9 cellular contexts compared by ENCODE assay signal in the genomic region with DNA sequence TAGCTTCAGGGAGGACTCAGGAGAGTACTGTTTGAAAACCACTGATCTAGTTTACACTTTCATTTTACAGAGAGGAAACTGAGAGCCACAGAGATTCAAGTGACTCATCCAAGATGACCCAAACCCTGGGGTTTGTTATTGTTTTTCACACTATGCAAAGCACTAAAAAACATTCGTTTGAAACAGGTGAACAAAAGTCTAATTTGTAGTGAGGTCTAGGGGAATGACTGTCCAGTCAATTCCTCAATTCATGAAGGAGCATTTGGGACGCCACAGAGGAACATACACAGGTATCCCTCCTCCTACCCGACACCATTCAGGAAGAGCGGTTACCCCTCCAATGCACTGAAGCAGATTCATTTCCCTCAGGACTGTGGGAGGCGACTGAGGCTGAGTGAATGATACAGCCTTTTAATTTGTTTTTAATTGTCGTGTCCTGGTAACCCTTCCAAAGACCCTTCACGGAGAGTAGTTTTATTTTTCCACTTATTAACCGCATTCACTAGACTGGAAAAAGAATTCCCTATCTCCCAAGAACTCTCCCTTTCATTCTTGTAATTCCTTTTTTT. TPM values are rescaled to one million over a fixed set of nuclear protein-coding genes. Genes with fewer than 3 reads are reported as not detected.
DNase-seq lines count a peak whose midpoint lies in the region; ATAC-seq, FAIRE-seq and TF ChIP-seq lines count a peak whose summit lies in the region.
"Had no signal": no experiment of that assay in that cellular context is flagged by ENCODE, and none has a peak within 500 bp of the region (broad histone marks: within the 10 kb centered on the region; RNA-seq: fewer than 3 reads in every experiment).

No MANE protein-coding gene starts in this region.

- H3K4me2 ChIP-seq in H1 (ENCODE audit: insufficient read depth in 1 of 2, low read depth in 2 of 2, low read length in 2 of 2): peak overlapping the region; percentile 68 to 88; a peak in 3 of 4 replicates

- no peak overlapping the region for H3K9ac ChIP-seq in H1 (replicated peaks in 1 of 4; ENCODE audit: extremely low read depth in 1 of 4, low read depth in 3 of 4, low read length in 3 of 4)

- no peak for TF ChIP-seq RAD21 in H1 (IDR thresholded peaks at IDR 0.05 in 1 of 2, conservative IDR thresholded peaks at IDR 0.05 in 1 of 2; ENCODE audit: low read depth in 2 of 2, low read length in 2 of 2)

- H3K27ac ChIP-seq in H1 (ENCODE audit: low read depth, low read length): no peak overlapping the region
- H3K27ac ChIP-seq: HL-60 had no signal

- no peak for TF ChIP-seq POLR2A in H1 (IDR thresholded peaks at IDR 0.05; ENCODE audit: control extremely low read depth in 1 of 2, low read depth in 2 of 2, low read length in 2 of 2)

- no peak overlapping the region for H4K8ac ChIP-seq in H1 (ENCODE audit: extremely low read depth, insufficient read depth, low read length)

- peak; percentile 54 for DNase-seq in EL
- peak; percentile 12 for DNase-seq in HS-27A (ENCODE audit: low read depth)
- no peak for DNase-seq in H1 (ENCODE audit: low read depth in 1 of 2, low spot score in 2 of 2)
- DNase-seq in sciatic nerve (ENCODE audit: low spot score): no peak
- no peak for DNase-seq in superior temporal gyrus (ENCODE audit: extremely low spot score)
- DNase-seq in iPS-NIHi7 (ENCODE audit: extremely low spot score): no peak
- DNase-seq in activated T-cell treated with anti-CD3 and anti-CD28 coated beads, Interleukin-2, amount 50 U/mL, for 1 hour: no peak

- H3K14ac ChIP-seq in H1 (ENCODE audit: insufficient read length): no peak overlapping the region

- no peaks in the 10 kb centered on the region; a peak in 1 of 7 replicates for H3K27me3 ChIP-seq in H1 (replicated peaks in 1 of 4; ENCODE audit: control insufficient read depth in 3 of 4, extremely low read depth in 1 of 4, insufficient read depth in 3 of 4, low read length in 3 of 4)

- no peak overlapping the region for H2BK5ac ChIP-seq in H1 (ENCODE audit: low read depth, low read length)

- peaks cover 14% of the 10 kb centered on the region for H3K23me2 ChIP-seq in H1 (ENCODE audit: low read depth, low read length)

- H2AFZ ChIP-seq in H1 (ENCODE audit: low read length): peak overlapping the region; percentile 84; the same call in 1 of the 2 replicates

- no peak for TF ChIP-seq CTCF in H1 (IDR thresholded peaks at IDR 0.05; ENCODE audit: control extremely low read depth in 1 of 3, insufficient read depth in 1 of 3, low read depth in 1 of 3, low read length in 3 of 3)

- no peaks in the 10 kb centered on the region for H3K79me1 ChIP-seq in H1 (ENCODE audit: low read depth, low read length)

- FAIRE-seq in H1 (lab: Jason Lieb, UNC): no peak

- peak overlapping the region in 1 of 4 experiments; percentile 12; a peak in 2 of 8 replicates for H3K4me3 ChIP-seq in H1 (ENCODE audit: extremely low read depth in 1 of 4, insufficient read depth in 2 of 4, low read depth in 3 of 4, low read length in 4 of 4)

- peaks cover 0 to 9% (median 7%) of the 10 kb centered on the region in 4 experiments; a peak in 6 of 7 replicates for H3K4me1 ChIP-seq in H1 (replicated peaks in 1 of 4; ENCODE audit: control insufficient read depth in 3 of 4, insufficient read depth in 4 of 4, low read length in 3 of 4)

- H4K91ac ChIP-seq in H1 (replicated peaks; ENCODE audit: insufficient read length, low read length): no peak overlapping the region

- no peak overlapping the region for H2BK120ac ChIP-seq in H1 (replicated peaks; ENCODE audit: low read depth, low read length)

- peaks cover 6% of the 10 kb centered on the region in 2 experiments; a peak in 2 of 4 replicates for H3K9me3 ChIP-seq in H1 (ENCODE audit: insufficient read depth in 2 of 2, low read depth in 1 of 2, low read length in 1 of 2)

- CTCF ChIA-PET in H1 (lab: Charles Lee; ENCODE audit: partially characterized antibody): no interaction called here

- no peak overlapping the region for H2BK12ac ChIP-seq in H1 (ENCODE audit: low read depth, low read length)

- H3K4ac ChIP-seq in H1 (replicated peaks; ENCODE audit: insufficient read length, low read depth, low read length): no peak overlapping the region

- H2BK20ac ChIP-seq in H1 (ENCODE audit: low read length): no peak overlapping the region

- POLR2A ChIA-PET in H1 (lab: Charles Lee; ENCODE audit: partially characterized antibody): no interaction called here

- no peak overlapping the region for H2AK5ac ChIP-seq in H1 (ENCODE audit: low read depth, low read length)

- H2BK15ac ChIP-seq in H1 (ENCODE audit: low read length): no peak overlapping the region

- H4K5ac ChIP-seq in H1 (ENCODE audit: insufficient read length, low read depth, low read length): no peak overlapping the region

- intact Hi-C loops in sciatic nerve (cut with DNase I): no loop called here

- H3K79me2 ChIP-seq in H1 (ENCODE audit: control insufficient read depth in 1 of 2, insufficient read depth in 2 of 2, low read length in 2 of 2): no peaks in the 10 kb centered on the region

- peaks cover 0 to 9% of the 10 kb centered on the region in 2 experiments for H4K20me1 ChIP-seq in H1 (replicated peaks in 1 of 2; ENCODE audit: control insufficient read depth in 1 of 2, insufficient read depth in 2 of 2, low read length in 2 of 2)

- peak; percentile 98 for ATAC-seq in GM21447 (IDR thresholded peaks at IDR 0.05; ENCODE audit: unreplicated experiment)
- ATAC-seq in sciatic nerve: peak; percentile 43

- H3K23ac ChIP-seq in H1 (ENCODE audit: insufficient read length): no peak overlapping the region

- TF ChIP-seq EP300 in H1 (IDR thresholded peaks at IDR 0.05; ENCODE audit: borderline replicate concordance in 1 of 2, low read depth in 2 of 2, low read length in 2 of 2): no peak

- no peaks in the 10 kb centered on the region for H3K36me3 ChIP-seq in H1 (ENCODE audit: control insufficient read depth in 2 of 4, insufficient read depth in 4 of 4, low read length in 3 of 4)

- H3K18ac ChIP-seq in H1 (ENCODE audit: extremely low read depth, low read length): no peak overlapping the region

- no peak overlapping the region for H3K56ac ChIP-seq in H1 (replicated peaks; ENCODE audit: insufficient read length, low read depth, low read length)

- WGBS in H1 (ENCODE audit: extremely low coverage in 1 of 2, insufficient coverage in 1 of 2, insufficient read length in 1 of 2, insufficient replicate concordance in 2 of 2, low coverage in 1 of 2, low lambda C conversion rate in 2 of 2, missing lambda C conversion rate in 1 of 2), 2 experiments: 72% methylated on average over 8 of the region's 8 CpGs; no CpG with 5 or more reads in 1 of the 2 experiments

TF ChIP-seq in H1, 55 proteins besides CTCF, POLR2A, EP300 and RAD21:
- no peak for TF ChIP-seq CREB1 (IDR thresholded peaks at IDR 0.05)

RNA-seq across cellular contexts. Expression of gene TLR10, which starts 30.3 kb away (rescaled TPM):
- total RNA-seq in H1 (2021; fragmentation: NEBNext Ultra II Directional; extraction: Animal tissue kit (Norgen Biotek cat#: 25700)): not detected in 2 replicates
- polyA plus RNA-seq in H1 (2011; rRNA removed): not detected in 2 replicates
- polyA plus RNA-seq in H1 (2011; cell fraction: cytosol; rRNA removed): 0.10 TPM
- polyA plus RNA-seq in H1 (2011; cell fraction: nucleus; rRNA removed): not detected
- polyA plus RNA-seq in H1 (2012, experiment 1 of 2): not detected in 4 replicates
- not detected for polyA plus RNA-seq in H1 (2012, experiment 2 of 2)
- not detected for polyA plus RNA-seq in H1 (2013, experiment 1 of 2)
- not detected for polyA plus RNA-seq in H1 (2013, experiment 2 of 2)
- polyA minus RNA-seq in H1 (2011; rRNA and poly(A)+ RNA removed): not detected in 2 replicates
- polyA minus RNA-seq in H1 (2011; cell fraction: cytosol; rRNA and poly(A)+ RNA removed): not detected
- polyA minus RNA-seq in H1 (2011; cell fraction: nucleus; rRNA and poly(A)+ RNA removed): not detected
- 1.6 TPM for total RNA-seq in sciatic nerve

RNA-seq across cellular contexts. Expression of gene TLR1, which starts 52.1 kb away (rescaled TPM):
- total RNA-seq in H1 (2021; fragmentation: NEBNext Ultra II Directional; extraction: Animal tissue kit (Norgen Biotek cat#: 25700)): not detected in 2 replicates
- polyA plus RNA-seq in H1 (2011; rRNA removed): not detected in 2 replicates
- polyA plus RNA-seq in H1 (2011; cell fraction: cytosol; rRNA removed): not detected
- polyA plus RNA-seq in H1 (2011; cell fraction: nucleus; rRNA removed): not detected
- not detected in 4 replicates for polyA plus RNA-seq in H1 (2012, experiment 1 of 2)
- not detected for polyA plus RNA-seq in H1 (2012, experiment 2 of 2)
- polyA plus RNA-seq in H1 (2013, experiment 1 of 2): not detected
- polyA plus RNA-seq in H1 (2013, experiment 2 of 2): not detected
- polyA minus RNA-seq in H1 (2011; rRNA and poly(A)+ RNA removed): not detected in 2 replicates
- polyA minus RNA-seq in H1 (2011; cell fraction: cytosol; rRNA and poly(A)+ RNA removed): not detected
- not detected for polyA minus RNA-seq in H1 (2011; cell fraction: nucleus; rRNA and poly(A)+ RNA removed)
- total RNA-seq in sciatic nerve: 28.9 TPM

Comparison
In these comparisons a context has a peak if more than half of its experiments do, and no peak if none do; other contexts are left out.
1. DNase-seq: peak in EL (single experiment) and HS-27A (single experiment); none in H1 (0 of 2), sciatic nerve (single experiment), superior temporal gyrus (single experiment), iPS-NIHi7 (single experiment) and activated T-cell treated with anti-CD3 and anti-CD28 coated beads, Interleukin-2, amount 50 U/mL, for 1 hour (single experiment).
2. RNA of gene TLR1, which starts 52.1 kb away (total RNA-seq): 28.9 TPM in sciatic nerve (single experiment); not detected in H1; every median in the first group is over 10 times any median in the second.